9 cellular contexts compared by ENCODE assay signal in genomic region chr2:204625135-204625534, GRCh38.
DNase-seq lines count a peak whose midpoint lies in the region; ATAC-seq and TF ChIP-seq lines count a peak whose summit lies in the region.
"Had no signal": no experiment of that assay in that cellular context is flagged by ENCODE, and none has a peak within 500 bp of the region (broad histone marks: within the 10 kb centered on the region; RNA-seq: fewer than 3 reads in every experiment).

No MANE protein-coding gene starts in this region.

- intact Hi-C loops in activated naive CD4-positive, alpha-beta T cell treated with anti-CD3 and anti-CD28 coated beads for 36 hours (cut with micrococcal nuclease): no loop called here
- intact Hi-C loops in PC-9 (cut with micrococcal nuclease; ENCODE audit: unreplicated experiment): loop anchor here (1.0 kb wide), 1 partner anchor 300 kb away; no protein-coding TSS in a partner anchor
- intact Hi-C loops in thyroid gland (cut with DNase I): no loop called here

- H3K36me3 Mint-ChIP-seq in activated naive CD4-positive, alpha-beta T cell treated with anti-CD3 and anti-CD28 coated beads for 36 hours (ENCODE audit: low read depth): no peaks in the 10 kb centered on the region

- no peaks in the 10 kb centered on the region for H3K36me3 ChIP-seq in PC-9 (ENCODE audit: low read depth)
- no peaks in the 10 kb centered on the region for H3K36me3 ChIP-seq in thyroid gland

- ATAC-seq in esophagus mucosa: no peak

- H3F3A ChIP-seq in PC-9 (ENCODE audit: insufficient read depth, low read depth): no peaks in the 10 kb centered on the region

- no peak overlapping the region for H3K4me2 ChIP-seq in PC-9

- H3K4me3 Mint-ChIP-seq in activated naive CD4-positive, alpha-beta T cell treated with anti-CD3 and anti-CD28 coated beads for 36 hours: no peak overlapping the region
- H3K4me3 Mint-ChIP-seq: CD4-positive, alpha-beta T cell had no signal

- H3K27me3 ChIP-seq in PC-9 (ENCODE audit: insufficient read depth, low read depth): no peaks in the 10 kb centered on the region
- H3K27me3 ChIP-seq in thyroid gland: no peaks in the 10 kb centered on the region

- no peaks in the 10 kb centered on the region for H3K9me3 ChIP-seq in PC-9 (ENCODE audit: insufficient read depth, low read depth)
- no peaks in the 10 kb centered on the region for H3K9me3 ChIP-seq in thyroid gland

- no peaks in the 10 kb centered on the region for H3K9me2 ChIP-seq in PC-9 (ENCODE audit: insufficient read depth)

- no peaks in the 10 kb centered on the region for H3K4me1 Mint-ChIP-seq in activated naive CD4-positive, alpha-beta T cell treated with anti-CD3 and anti-CD28 coated beads for 36 hours (ENCODE audit: low read depth)

- BruUV-seq in PC-9 (replicated peaks; lab: Mats Ljungman, UMichigan): no TSS peak

- H3K27ac ChIP-seq in PC-9 (no peak overlapping the region), substantia nigra (ENCODE audit: low read depth, low read length, poor library complexity, severe bottlenecking) (no peak overlapping the region), thyroid gland (no peak overlapping the region)

- no peaks in the 10 kb centered on the region for H4K20me1 ChIP-seq in PC-9 (ENCODE audit: insufficient read depth)

- H3K4me1 ChIP-seq in PC-9 (replicated peaks; ENCODE audit: insufficient read depth): no peaks in the 10 kb centered on the region
- H3K4me1 ChIP-seq in thyroid gland: peaks cover 0 to 5% of the 10 kb centered on the region in 2 donors

- DNase-seq in activated naive CD4-positive, alpha-beta T cell treated with anti-CD3 and anti-CD28 coated beads for 36 hours: peak; percentile 23
- DNase-seq in activated naive CD4-positive, alpha-beta T cell treated with anti-CD3 and anti-CD28 coated beads, Interleukin-2, amount 50 U/mL, for 16 hours: no peak
- no peak for DNase-seq in PC-9
- peak; percentile 76 for DNase-seq in globus pallidus (ENCODE audit: low spot score)
- peak in 40 of 49 donors; percentile 1 to 71 (median 19) for DNase-seq in substantia nigra (lab: John Stamatoyannopoulos, UW)
- DNase-seq in SIG-M5 (lab: John Stamatoyannopoulos, UW): no peak
- DNase-seq in thyroid gland: no peak
- DNase-seq: CD4-positive, alpha-beta T cell had no signal

- POLR2A ChIA-PET in PC-9 (lab: Charles Lee; ENCODE audit: unreplicated experiment): no interaction called here

- no peak overlapping the region for H3K27ac Mint-ChIP-seq in activated naive CD4-positive, alpha-beta T cell treated with anti-CD3 and anti-CD28 coated beads for 36 hours
- H3K27ac Mint-ChIP-seq: CD4-positive, alpha-beta T cell had no signal

- H3K4me3 ChIP-seq in PC-9: no peak overlapping the region
- H3K4me3 ChIP-seq in thyroid gland (replicated peaks in 1 of 3): no peak overlapping the region

- CTCF ChIA-PET in activated naive CD4-positive, alpha-beta T cell treated with anti-CD3 and anti-CD28 coated beads for 36 hours (lab: Charles Lee): interaction anchor here (1.1 kb wide), 1 partner anchor 365 kb away, joined by 3 read pairs; no protein-coding TSS in a partner anchor
- CTCF ChIA-PET in PC-9 (lab: Charles Lee): no interaction called here

- H3K27me3 Mint-ChIP-seq in activated naive CD4-positive, alpha-beta T cell treated with anti-CD3 and anti-CD28 coated beads for 36 hours (ENCODE audit: low read depth): peaks cover 6% of the 10 kb centered on the region

- H2AFZ ChIP-seq in PC-9: no peak overlapping the region

- TF ChIP-seq CTCF in PC-9 (conservative IDR thresholded peaks at IDR 0.05) (peak; percentile 30; the same call in 1 of the 2 replicates), thyroid gland (IDR thresholded peaks at IDR 0.05) (peak in 2 of 6 experiments; percentile 8 to 16)

- H3K9me3 Mint-ChIP-seq in activated naive CD4-positive, alpha-beta T cell treated with anti-CD3 and anti-CD28 coated beads for 36 hours: no peaks in the 10 kb centered on the region
- H3K9me3 Mint-ChIP-seq: CD4-positive, alpha-beta T cell had no signal

- H3K79me2 ChIP-seq in PC-9 (ENCODE audit: low read depth): no peaks in the 10 kb centered on the region

- 78 to 79% methylated on average over 2 of the region's 2 CpGs for WGBS in thyroid gland, 2 donors

- no peak for TF ChIP-seq POLR2A in thyroid gland (IDR thresholded peaks at IDR 0.05)

Comparison
In these comparisons a context has a peak if more than half of its experiments do, and no peak if none do; other contexts are left out.
1. DNase-seq: peak in activated naive CD4-positive, alpha-beta T cell treated with anti-CD3 and anti-CD28 coated beads for 36 hours (single experiment), globus pallidus (single experiment) and substantia nigra (40 of 49); none in activated naive CD4-positive, alpha-beta T cell treated with anti-CD3 and anti-CD28 coated beads, Interleukin-2, amount 50 U/mL, for 16 hours (single experiment), PC-9 (0 of 2), SIG-M5 (single experiment) and thyroid gland (0 of 2).